ENCODE assay signal across 8 cellular contexts in the genomic region with DNA sequence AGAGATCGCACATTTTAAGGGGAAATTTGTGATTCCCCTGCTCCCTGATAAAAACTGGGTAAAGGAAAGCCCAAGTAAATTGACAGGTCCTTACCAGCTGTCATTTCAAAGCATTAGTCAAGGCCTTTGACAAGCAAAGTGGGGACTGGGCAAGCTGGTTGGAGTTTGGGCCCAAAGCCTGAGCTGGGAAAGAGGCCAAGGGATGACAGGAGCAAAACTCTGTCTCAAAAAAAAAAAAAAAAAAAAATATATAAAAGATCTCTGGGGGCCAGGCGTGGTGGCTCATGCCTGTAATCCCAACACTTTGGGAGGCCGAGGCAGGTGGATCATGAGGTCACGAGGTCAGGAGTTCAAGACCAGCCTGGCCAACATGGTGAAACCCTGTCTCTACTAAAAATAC. TPM values are rescaled to one million over a fixed set of nuclear protein-coding genes. Genes with fewer than 3 reads are reported as not detected.
DNase-seq lines count a peak whose midpoint lies in the region; ATAC-seq and TF ChIP-seq lines count a peak whose summit lies in the region.
"Not testable (repeated sequence)": the region's sequence is repeated elsewhere in the genome, so short reads cannot be mapped to it uniquely, and the experiment has no call there.

No MANE protein-coding gene starts in this region.

- peak overlapping the region; percentile 91 for H3K27ac Mint-ChIP-seq in activated T-helper 17 cell treated with anti-CD3 and anti-CD28 coated beads, Interleukin-2, amount 50 U/mL, for 72 hours
- peak overlapping the region; percentile 29 for H3K27ac Mint-ChIP-seq in type B pancreatic cell

- TF ChIP-seq CTCF in RWPE1 (conservative IDR thresholded peaks at IDR 0.05; ENCODE audit: low read depth); type B pancreatic cell (conservative IDR thresholded peaks at IDR 0.05): not testable (repeated sequence)

- not testable (repeated sequence) for H3K27me3 Mint-ChIP-seq in activated T-helper 17 cell treated with anti-CD3 and anti-CD28 coated beads, Interleukin-2, amount 50 U/mL, for 72 hours; type B pancreatic cell

- H3K4me3 Mint-ChIP-seq in activated T-helper 17 cell treated with anti-CD3 and anti-CD28 coated beads, Interleukin-2, amount 50 U/mL, for 72 hours; type B pancreatic cell: not testable (repeated sequence)

- DNase-seq in G401 (ENCODE audit: low spot score) (peak; percentile 9), NCI-H446 (lab: John Stamatoyannopoulos, UW) (peak; percentile 77 to 86), ecto neural progenitor cell (ENCODE audit: low spot score) (peak; percentile 20), islet precursor cell (peak; percentile 19), medulla oblongata (ENCODE audit: extremely low spot score) (peak; percentile 45), type B pancreatic cell (ENCODE audit: extremely low spot score, unreplicated experiment) (peak; percentile 13)
- not testable (repeated sequence) for DNase-seq in RWPE1 (ENCODE audit: low spot score)

- not testable (repeated sequence) for ATAC-seq in activated T-helper 17 cell treated with anti-CD3 and anti-CD28 coated beads, Interleukin-2, amount 50 U/mL, for 72 hours (replicated peaks)

- not testable (repeated sequence) for H3K9me3 Mint-ChIP-seq in activated T-helper 17 cell treated with anti-CD3 and anti-CD28 coated beads, Interleukin-2, amount 50 U/mL, for 72 hours; type B pancreatic cell

- CTCF ChIA-PET in RWPE1 (lab: Yijun Ruan, JAX), result interaction anchor here (0.7 to 4.0 kb wide), 4 partner anchors 9 to 1489 kb away, joined by 3 to 43 read pairs (median 8); no protein-coding TSS in a partner anchor

- H3K4me1 Mint-ChIP-seq in activated T-helper 17 cell treated with anti-CD3 and anti-CD28 coated beads, Interleukin-2, amount 50 U/mL, for 72 hours, result peaks cover 20% of the 10 kb centered on the region
- peaks cover 20% of the 10 kb centered on the region for H3K4me1 Mint-ChIP-seq in type B pancreatic cell (ENCODE audit: unreplicated experiment)

- peak overlapping the region; percentile 38; the same call in 1 of the 2 replicates for H3K27ac ChIP-seq in RWPE1

- in situ Hi-C loops in G401 (cut with HindIII; ENCODE audit: low sequenced_read_pairs), result loop anchor here (25.0 kb wide), 1 partner anchor 141 kb away; no protein-coding TSS in a partner anchor

- POLR2A ChIA-PET in RWPE1 (lab: Yijun Ruan, JAX; ENCODE audit: low non-redundant PET), result not testable (repeated sequence)

- H3K36me3 Mint-ChIP-seq in activated T-helper 17 cell treated with anti-CD3 and anti-CD28 coated beads, Interleukin-2, amount 50 U/mL, for 72 hours (ENCODE audit: low read depth), result peaks cover 37% of the 10 kb centered on the region
- not testable (repeated sequence) for H3K36me3 Mint-ChIP-seq in type B pancreatic cell

RNA-seq across cellular contexts. Expression of gene SLC2A1, which starts 36.9 kb away (rescaled TPM):
- total RNA-seq in G401 (2014; rRNA removed; shearing (Covaris generic)), result 51.9 and 70.1 TPM in 2 replicates
- total RNA-seq in activated T-helper 17 cell treated with anti-CD3 and anti-CD28 coated beads, Interleukin-2, amount 50 U/mL, for 72 hours, result 100 to 1,000 TPM; 217 to 280 TPM
- total RNA-seq in type B pancreatic cell (ENCODE audit: low replicate concordance), result 192 and 706 TPM in 2 replicates
